Comparison of ENCODE assay signal across 10 cellular contexts in the genomic region with DNA sequence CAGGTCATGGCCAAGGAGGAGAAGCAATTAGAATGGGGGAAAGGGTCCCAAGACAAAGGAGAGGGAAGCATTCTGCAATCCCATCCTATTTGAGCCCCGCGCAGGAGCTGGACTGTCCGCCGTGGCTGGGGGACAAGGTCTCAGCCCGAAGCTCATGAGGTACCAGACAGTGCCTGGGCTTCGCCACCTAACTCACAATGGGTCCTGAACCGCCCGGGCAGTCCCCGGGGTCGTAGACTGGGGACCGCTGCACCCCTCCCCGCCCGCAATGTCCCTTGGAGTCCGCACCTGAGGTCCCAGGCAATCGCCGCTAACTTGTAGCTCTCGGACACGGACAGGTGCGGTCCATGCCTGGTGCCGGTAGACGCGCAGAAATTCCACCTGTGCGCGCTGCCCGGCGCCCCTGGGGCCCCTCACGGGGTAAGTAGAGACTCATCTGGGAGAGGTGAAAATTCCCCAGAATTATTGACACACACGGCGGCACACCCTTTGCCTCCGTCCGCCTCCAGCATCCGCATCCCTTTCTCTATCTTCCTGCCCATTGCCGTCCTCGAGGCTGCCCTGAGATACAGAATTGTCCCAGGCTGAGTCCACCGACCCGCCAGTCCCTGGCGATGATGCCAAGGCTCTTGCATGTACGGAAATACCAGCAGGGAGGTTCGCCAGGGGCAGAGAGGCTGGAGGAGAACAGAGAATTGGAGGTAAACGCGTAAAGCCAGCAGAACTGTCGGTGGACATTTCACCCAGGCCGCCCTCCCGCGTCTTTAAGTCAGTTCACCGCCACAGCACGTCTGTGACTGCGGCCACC. TPM values are rescaled to one million over a fixed set of nuclear protein-coding genes. Genes with fewer than 3 reads are reported as not detected.
DNase-seq lines count a peak whose midpoint lies in the region; ATAC-seq and TF ChIP-seq lines count a peak whose summit lies in the region.
"Had no signal": no experiment of that assay in that cellular context is flagged by ENCODE, and none has a peak within 500 bp of the region (broad histone marks: within the 10 kb centered on the region; RNA-seq: fewer than 3 reads in every experiment).

No MANE protein-coding gene starts in this region.

- H3K4me1 Mint-ChIP-seq in naive thymus-derived CD8-positive, alpha-beta T cell: peaks cover 0 to 2% (median 0%) of the 10 kb centered on the region in 4 donors

- intact Hi-C loops in A673 (cut with micrococcal nuclease; ENCODE audit: unreplicated experiment): loop anchor here (5.0 to 10.0 kb wide), 4 partner anchors 463 to 1068 kb away; no protein-coding TSS in a partner anchor

- H3K27ac ChIP-seq in A673 (ENCODE audit: low read depth, low read length, poor library complexity, severe bottlenecking) (no peak overlapping the region), muscle layer of colon (ENCODE audit: low read depth, low read length) (peak overlapping the region; percentile 73)
- H3K27ac ChIP-seq: C4-2B had no signal

- POLR2A ChIA-PET in A673 (lab: Charles Lee; ENCODE audit: low non-redundant PET): no interaction called here
- POLR2A ChIA-PET in naive thymus-derived CD8-positive, alpha-beta T cell (lab: Charles Lee): no interaction called here

- H3K9me3 ChIP-seq in A673 (ENCODE audit: low read depth, low read length, poor library complexity, severe bottlenecking) (no peaks in the 10 kb centered on the region), MG63 (no peaks in the 10 kb centered on the region), muscle layer of colon (ENCODE audit: low read length) (no peaks in the 10 kb centered on the region)

- no peak for ATAC-seq in HG02970 (IDR thresholded peaks at IDR 0.05; ENCODE audit: low FRiP score, unreplicated experiment)
- no peak for ATAC-seq in naive thymus-derived CD8-positive, alpha-beta T cell

- DNase-seq in A673 (ENCODE audit: low spot score) (peak; percentile 26), MG63 (peak; percentile 8), fibroblast of gingiva (ENCODE audit: low read depth) (peak; percentile 28), RPMI8226 (no peak)
- no peak for DNase-seq in NK-92 treated with Interleukin-12 subunit alpha and Interleukin-12 subunit beta, amount 100 ng/mL, for 24 hours (lab: John Stamatoyannopoulos, UW)
- no peak for DNase-seq in naive thymus-derived CD8-positive, alpha-beta T cell
- DNase-seq: NCI-H1930 had no signal

- H3K9ac ChIP-seq in muscle layer of colon (ENCODE audit: low read length): peak overlapping the region; percentile 36

- BruUV-seq in A673 (replicated peaks; lab: Mats Ljungman, UMichigan): no TSS peak

- H3K4me1 ChIP-seq in A673 (ENCODE audit: insufficient read depth, low read length, poor library complexity, severe bottlenecking) (peaks cover 14% of the 10 kb centered on the region), muscle layer of colon (ENCODE audit: insufficient read depth, low read length) (peaks cover 23% of the 10 kb centered on the region)

- H3K4me3 ChIP-seq in A673 (ENCODE audit: low read depth, low read length, poor library complexity, severe bottlenecking) (peak overlapping the region; percentile 52), MG63 (no peak overlapping the region), muscle layer of colon (ENCODE audit: low read depth in 1 of 2, low read length in 2 of 2) (peak overlapping the region; percentile 75 to 83)

- no peak for TF ChIP-seq CTCF in A673 (conservative IDR thresholded peaks at IDR 0.05; ENCODE audit: low read depth, low read length)

- CTCF ChIA-PET in A673 (lab: Charles Lee): no interaction called here

- peaks cover 0 to 5% (median 0%) of the 10 kb centered on the region in 9 donors for H3K9me3 Mint-ChIP-seq in naive thymus-derived CD8-positive, alpha-beta T cell

- peaks cover 16 to 38% (median 24%) of the 10 kb centered on the region in 5 donors for H3K27me3 Mint-ChIP-seq in naive thymus-derived CD8-positive, alpha-beta T cell

- peaks cover 0 to 3% (median 0%) of the 10 kb centered on the region in 3 donors for H3K36me3 Mint-ChIP-seq in naive thymus-derived CD8-positive, alpha-beta T cell

- no peaks in the 10 kb centered on the region for H3K36me3 ChIP-seq in A673 (ENCODE audit: insufficient read depth, low read length, poor library complexity, severe bottlenecking)
- H3K36me3 ChIP-seq in MG63: no peaks in the 10 kb centered on the region
- no peaks in the 10 kb centered on the region for H3K36me3 ChIP-seq in muscle layer of colon (ENCODE audit: insufficient read depth, low read length)

- H3K27me3 ChIP-seq in A673 (replicated peaks; ENCODE audit: insufficient read depth, low read depth, low read length, poor library complexity) (peaks cover 24% of the 10 kb centered on the region), MG63 (peaks cover 25% of the 10 kb centered on the region), muscle layer of colon (ENCODE audit: control insufficient read depth in 1 of 2, insufficient read depth in 2 of 2, low read length in 2 of 2) (no peaks in the 10 kb centered on the region)

- no peak overlapping the region for H3K4me3 Mint-ChIP-seq in naive thymus-derived CD8-positive, alpha-beta T cell

- no peak overlapping the region for H3K27ac Mint-ChIP-seq in naive thymus-derived CD8-positive, alpha-beta T cell

RNA-seq across cellular contexts. Expression of a gene that starts 1.7 kb away (rescaled TPM):
- 4.6 and 4.8 TPM in 2 replicates for total RNA-seq in A673 (2021)
- total RNA-seq in MG63 (2014; rRNA removed; shearing (Covaris generic); ENCODE audit: low replicate concordance): not detected in 2 replicates
- not detected for total RNA-seq in naive thymus-derived CD8-positive, alpha-beta T cell
- polyA plus RNA-seq in naive thymus-derived CD8-positive, alpha-beta T cell: not detected

Comparison
In these comparisons a context has a peak if more than half of its experiments do, and no peak if none do; other contexts are left out.
1. DNase-seq: peak in A673 (single experiment), MG63 (single experiment) and fibroblast of gingiva (single experiment); none in RPMI8226 (single experiment), NK-92 treated with Interleukin-12 subunit alpha and Interleukin-12 subunit beta, amount 100 ng/mL, for 24 hours (single experiment) and naive thymus-derived CD8-positive, alpha-beta T cell (0 of 10).